In genomic region chr22:20123364-20124082, GRCh38 we compare ENCODE assay signal across 2 cellular contexts.
A peak's percentile ranks its signal among the peaks of the same experiment; 100 is the strongest.
TF ChIP-seq lines count a peak whose summit lies in the region.

No MANE protein-coding gene starts in this region.

TF ChIP-seq in HepG2, 621 proteins besides CTCF, POLR2A, EP300 and RAD21:
- TF ChIP-seq ZNF549 (CRISPR knock-in tag; IDR thresholded peaks at IDR 0.05): no peak
- 0 out of 2 replicates have a peak, but pooled peaks have one; percentile 31 for TF ChIP-seq POLR2G (IDR thresholded peaks at IDR 0.05; ENCODE audit: low read depth, low read length)
- no peak for TF ChIP-seq ZNF207 (IDR thresholded peaks at IDR 0.05; ENCODE audit: borderline replicate concordance)
- no peak for TF ChIP-seq CBX5 (CRISPR knock-in tag; IDR thresholded peaks at IDR 0.05; ENCODE audit: borderline replicate concordance)
- TF ChIP-seq AGO2 (optimal IDR thresholded peaks at IDR 0.05; ENCODE audit: low read depth, low read length): peak; percentile 20
- TF ChIP-seq EZH2 (conservative IDR thresholded peaks at IDR 0.05; ENCODE audit: low read depth, low read length): no peak

TF ChIP-seq in SK-N-SH treated with all-trans-retinoic acid at 6 μM for 48 hours, 23 proteins besides CTCF, POLR2A, EP300 and RAD21:
- TF ChIP-seq ISL1 (CRISPR knock-in tag; IDR thresholded peaks at IDR 0.05): no peak
- no peak for TF ChIP-seq TSHZ2 (CRISPR knock-in tag; IDR thresholded peaks at IDR 0.05)
- TF ChIP-seq OSR1 (CRISPR knock-in tag; IDR thresholded peaks at IDR 0.05): no peak
- TF ChIP-seq ESRRG (CRISPR knock-in tag; IDR thresholded peaks at IDR 0.05): no peak
- no peak for TF ChIP-seq CSDC2 (CRISPR knock-in tag; IDR thresholded peaks at IDR 0.05)
- no peak for TF ChIP-seq ZFP30 (CRISPR knock-in tag; IDR thresholded peaks at IDR 0.05)
- TF ChIP-seq ZNF565 (CRISPR knock-in tag; conservative IDR thresholded peaks at IDR 0.05; ENCODE audit: low read depth): no peak
- no peak for TF ChIP-seq PPARA (CRISPR knock-in tag; IDR thresholded peaks at IDR 0.05; ENCODE audit: borderline replicate concordance)
